ENCODE assay signal across 8 cellular contexts in genomic region chr1:29033829-29034466, GRCh38.
DNase-seq lines count a peak whose midpoint lies in the region; ATAC-seq, FAIRE-seq and TF ChIP-seq lines count a peak whose summit lies in the region.

No MANE protein-coding gene starts in this region.

- TF ChIP-seq CTCF in gastroesophageal sphincter (IDR thresholded peaks at IDR 0.05), result peak; percentile 48 to 79 (median 76)

- H3K27me3 Mint-ChIP-seq in activated CD4-positive, alpha-beta T cell treated with anti-CD3 and anti-CD28 coated beads for 36 hours, result no peaks in the 10 kb centered on the region

- H3K36me3 ChIP-seq in gastroesophageal sphincter, result peaks cover 0 to 16% of the 10 kb centered on the region in 2 donors

- H3K27ac ChIP-seq in gastroesophageal sphincter, result no peak overlapping the region

- CTCF ChIA-PET in activated CD4-positive, alpha-beta T cell treated with anti-CD3 and anti-CD28 coated beads for 36 hours (lab: Charles Lee), result interaction anchor here (0.7 to 9.9 kb wide), 33 partner anchors 10 to 241 kb away, joined by 3 to 284 read pairs (median 4); partner anchors contain the start of gene EPB41

- H3K4me1 ChIP-seq in gastroesophageal sphincter, result no peaks in the 10 kb centered on the region

- peaks cover 20% of the 10 kb centered on the region for H3K36me3 Mint-ChIP-seq in activated CD4-positive, alpha-beta T cell treated with anti-CD3 and anti-CD28 coated beads for 36 hours (ENCODE audit: low read depth)

- 56 to 75% methylated on average over 1 of the region's 1 CpG for WGBS in gastroesophageal sphincter (ENCODE audit: low coverage in 1 of 2), 2 donors

- H3K27ac Mint-ChIP-seq in activated CD4-positive, alpha-beta T cell treated with anti-CD3 and anti-CD28 coated beads for 36 hours, result no peak overlapping the region

- TF ChIP-seq POLR2A in gastroesophageal sphincter (IDR thresholded peaks at IDR 0.05), result no peak

- no peaks in the 10 kb centered on the region for H3K9me3 ChIP-seq in gastroesophageal sphincter

- no peaks in the 10 kb centered on the region for H3K4me1 Mint-ChIP-seq in activated CD4-positive, alpha-beta T cell treated with anti-CD3 and anti-CD28 coated beads for 36 hours

- H3K9me3 Mint-ChIP-seq in activated CD4-positive, alpha-beta T cell treated with anti-CD3 and anti-CD28 coated beads for 36 hours (ENCODE audit: low read depth), result no peaks in the 10 kb centered on the region

- POLR2A ChIA-PET in activated CD4-positive, alpha-beta T cell treated with anti-CD3 and anti-CD28 coated beads for 36 hours (lab: Charles Lee), result interaction anchor here (1.0 kb wide), 1 partner anchor 386 kb away, joined by 5 read pairs; the partner anchor contains the start of gene RNU11

- H3K4me3 Mint-ChIP-seq in activated CD4-positive, alpha-beta T cell treated with anti-CD3 and anti-CD28 coated beads for 36 hours, result no peak overlapping the region

- H3K4me3 ChIP-seq in gastroesophageal sphincter, result no peak overlapping the region

- no peaks in the 10 kb centered on the region for H3K27me3 ChIP-seq in gastroesophageal sphincter

- no peak for TF ChIP-seq EP300 in gastroesophageal sphincter (IDR thresholded peaks at IDR 0.05)

- intact Hi-C loops in activated CD4-positive, alpha-beta T cell treated with anti-CD3 and anti-CD28 coated beads for 36 hours (cut with DNase I, micrococcal nuclease), result loop anchor here (1.0 to 5.0 kb wide), 5 partner anchors 87 to 252 kb away; no protein-coding TSS in a partner anchor

- peak; percentile 60 for FAIRE-seq in TTC549 (lab: Jason Lieb, UNC)

- DNase-seq in activated CD4-positive, alpha-beta T cell treated with anti-CD3 and anti-CD28 coated beads for 36 hours, result no peak
- no peak for DNase-seq in activated CD4-positive, alpha-beta T cell treated with anti-CD3 and anti-CD28 coated beads for 1 hour
- DNase-seq in NCI-H1105 (lab: John Stamatoyannopoulos, UW) (peak; percentile 54), renal cortical epithelial cell (ENCODE audit: low read depth) (peak; percentile 63)

- ATAC-seq in activated CD4-positive, alpha-beta T cell treated with anti-CD3 and anti-CD28 coated beads for 36 hours, result peak; percentile 53
- no peak for ATAC-seq in gastroesophageal sphincter
- no peak for ATAC-seq in HG03139 (IDR thresholded peaks at IDR 0.05; ENCODE audit: unreplicated experiment)
- no peak for ATAC-seq in HG03521 (IDR thresholded peaks at IDR 0.05; ENCODE audit: unreplicated experiment)

Comparison
In these comparisons a context has a peak if more than half of its experiments do, and no peak if none do; other contexts are left out.
1. DNase-seq: peak in NCI-H1105 (single experiment) and renal cortical epithelial cell (single experiment); none in activated CD4-positive, alpha-beta T cell treated with anti-CD3 and anti-CD28 coated beads for 36 hours (single experiment) and activated CD4-positive, alpha-beta T cell treated with anti-CD3 and anti-CD28 coated beads for 1 hour (single experiment).